ENCODE assay signal across 11 cellular contexts in genomic region chr16:85449195-85449884, GRCh38.
DNase-seq lines count a peak whose midpoint lies in the region; TF ChIP-seq lines count a peak whose summit lies in the region.
"Had no signal": no experiment of that assay in that cellular context is flagged by ENCODE, and none has a peak within 500 bp of the region (broad histone marks: within the 10 kb centered on the region; RNA-seq: fewer than 3 reads in every experiment).

No MANE protein-coding gene starts in this region.

- H3K9ac ChIP-seq in skeletal muscle tissue (ENCODE audit: low read depth in 1 of 3, low read length in 3 of 3), result peak overlapping the region in 2 of 3 donors; percentile 45 to 57

- H3K36me3 ChIP-seq in OCI-LY7 (ENCODE audit: insufficient read depth, low read length) (no peaks in the 10 kb centered on the region), hepatocyte (replicated peaks; ENCODE audit: insufficient read depth, low read depth) (no peaks in the 10 kb centered on the region), skeletal muscle tissue (ENCODE audit: control insufficient read depth in 3 of 3, insufficient read depth in 3 of 3, low read length in 3 of 3) (no peaks in the 10 kb centered on the region)

- H3K4me2 ChIP-seq in OCI-LY7 (ENCODE audit: low read length) (peak overlapping the region; percentile 70), hepatocyte (peak overlapping the region; percentile 65)

- peaks cover 59% of the 10 kb centered on the region for H3K4me1 ChIP-seq in OCI-LY7 (ENCODE audit: insufficient read depth, low read length, poor library complexity, severe bottlenecking)
- peaks cover 36% of the 10 kb centered on the region for H3K4me1 ChIP-seq in hepatocyte (ENCODE audit: insufficient read depth)
- H3K4me1 ChIP-seq in skeletal muscle tissue (ENCODE audit: control insufficient read depth in 3 of 3, insufficient read depth in 3 of 3, low read length in 3 of 3), result peaks cover 23 to 39% (median 28%) of the 10 kb centered on the region in 3 donors

- no peaks in the 10 kb centered on the region for H3K9me2 ChIP-seq in OCI-LY7 (ENCODE audit: insufficient read depth, low read length)
- no peaks in the 10 kb centered on the region for H3K9me2 ChIP-seq in hepatocyte (replicated peaks; ENCODE audit: insufficient read depth)

- intact Hi-C loops in OCI-LY7 (cut with micrococcal nuclease; ENCODE audit: unreplicated experiment), result loop anchor here (5.0 kb wide), 2 partner anchors 108 to 137 kb away; no protein-coding TSS in a partner anchor

- CTCF ChIA-PET in OCI-LY7 (lab: Charles Lee; ENCODE audit: unreplicated experiment), result interaction anchor here (0.6 to 0.9 kb wide), 2 partner anchors 161 to 166 kb away, joined by 3 to 5 read pairs; no protein-coding TSS in a partner anchor

- H3K27me3 ChIP-seq in hepatocyte (no peaks in the 10 kb centered on the region), skeletal muscle tissue (ENCODE audit: control insufficient read depth in 3 of 3, insufficient read depth in 3 of 3, low read length in 3 of 3) (no peaks in the 10 kb centered on the region)

- H2AFZ ChIP-seq in OCI-LY7 (ENCODE audit: low read length), result peak overlapping the region; percentile 77; the same call in 1 of the 2 replicates
- no peak overlapping the region for H2AFZ ChIP-seq in hepatocyte

- H3K27ac ChIP-seq in OCI-LY7 (ENCODE audit: low read depth, low read length, poor library complexity, severe bottlenecking), result peak overlapping the region; percentile 86
- peak overlapping the region; percentile 82 for H3K27ac ChIP-seq in hepatocyte
- peak overlapping the region; percentile 52 for H3K27ac ChIP-seq in skeletal muscle tissue (ENCODE audit: low read depth, low read length)

- H3K4me3 ChIP-seq in OCI-LY7 (ENCODE audit: low read depth, low read length, poor library complexity, severe bottlenecking), result peak overlapping the region; percentile 18
- H3K4me3 ChIP-seq in hepatocyte, result no peak overlapping the region
- no peak overlapping the region for H3K4me3 ChIP-seq in skeletal muscle tissue (ENCODE audit: low read length in 3 of 3)

- POLR2A ChIA-PET in OCI-LY7 (lab: Charles Lee), result interaction anchor here (0.8 kb wide), 1 partner anchor 15 kb away, joined by 3 read pairs; no protein-coding TSS in a partner anchor

- peak; percentile 90 for DNase-seq in NCI-H510A (lab: John Stamatoyannopoulos, UW)
- DNase-seq in NCI-H510A treated with DMSO at 0.1 percent for 48 hours (lab: John Stamatoyannopoulos, UW), result no peak
- no peak for DNase-seq in OCI-LY7 (ENCODE audit: low spot score)
- DNase-seq in hepatocyte (ENCODE audit: low spot score), result no peak
- DNase-seq in OCI-M2 (lab: John Stamatoyannopoulos, UW; ENCODE audit: unreplicated experiment), result no peak
- DNase-seq in stimulated activated CD4-positive, alpha-beta T cell treated with anti-CD3 and anti-CD28 coated beads, Interleukin-2, amount 100 ng/mL, for 48 hours, result no peak
- DNase-seq in dermis blood vessel endothelial cell, result no peak
- DNase-seq: ACHN, mesenchymal stem cell, trophoblast cell had no signal

- H3K79me2 ChIP-seq in OCI-LY7 (ENCODE audit: insufficient read depth, low read depth, low read length), result no peaks in the 10 kb centered on the region
- H3K79me2 ChIP-seq in hepatocyte, result no peaks in the 10 kb centered on the region

- no peaks in the 10 kb centered on the region for H3K9me3 ChIP-seq in OCI-LY7 (ENCODE audit: low read length)
- no peaks in the 10 kb centered on the region for H3K9me3 ChIP-seq in hepatocyte (ENCODE audit: low read depth)
- H3K9me3 ChIP-seq in skeletal muscle tissue (ENCODE audit: control insufficient read depth in 3 of 3, low read length in 3 of 3), result no peaks in the 10 kb centered on the region

- no TSS peak for BruUV-seq in OCI-LY7 (replicated peaks; lab: Mats Ljungman, UMichigan)

- TF ChIP-seq CTCF in OCI-LY7 (conservative IDR thresholded peaks at IDR 0.05; ENCODE audit: low read length) (no peak), hepatocyte (IDR thresholded peaks at IDR 0.05; ENCODE audit: poor library complexity) (no peak)

- no peaks in the 10 kb centered on the region for H4K20me1 ChIP-seq in OCI-LY7 (ENCODE audit: insufficient read depth, low read length)
- H4K20me1 ChIP-seq in hepatocyte (ENCODE audit: insufficient read depth, poor library complexity, severe bottlenecking), result no peaks in the 10 kb centered on the region

- 79% methylated on average over 20 of the region's 20 CpGs for WGBS in hepatocyte (ENCODE audit: low lambda C conversion rate, missing lambda C conversion rate)
